In the genomic region with DNA sequence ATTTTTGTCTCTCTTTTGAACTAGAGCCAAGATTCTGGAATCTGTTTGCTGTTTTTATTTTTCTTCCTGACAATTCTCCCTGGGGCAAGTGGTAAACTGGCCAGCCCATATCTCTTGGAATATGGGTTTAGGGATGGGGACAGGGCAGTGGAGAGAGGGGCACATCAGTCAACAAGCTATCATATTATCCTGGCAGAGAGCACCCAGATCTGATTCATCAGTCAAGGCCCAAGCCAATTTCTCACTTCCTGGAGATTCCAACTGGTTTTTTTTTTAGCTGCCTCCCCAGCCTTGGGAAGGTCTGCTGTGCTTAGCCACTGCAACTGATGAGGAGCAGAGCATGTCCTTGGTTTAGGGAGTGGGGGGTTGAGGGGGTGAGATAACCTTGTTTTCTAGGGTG, we compare ENCODE assay signal across 1 cellular context.
A peak's percentile ranks its signal among the peaks of the same experiment; 100 is the strongest.
TF ChIP-seq lines count a peak whose summit lies in the region.

No MANE protein-coding gene starts in this region.

TF ChIP-seq in HEK293, 187 proteins besides CTCF, POLR2A, EP300 and RAD21 (continued from another document):
- TF ChIP-seq, protein P1, sequence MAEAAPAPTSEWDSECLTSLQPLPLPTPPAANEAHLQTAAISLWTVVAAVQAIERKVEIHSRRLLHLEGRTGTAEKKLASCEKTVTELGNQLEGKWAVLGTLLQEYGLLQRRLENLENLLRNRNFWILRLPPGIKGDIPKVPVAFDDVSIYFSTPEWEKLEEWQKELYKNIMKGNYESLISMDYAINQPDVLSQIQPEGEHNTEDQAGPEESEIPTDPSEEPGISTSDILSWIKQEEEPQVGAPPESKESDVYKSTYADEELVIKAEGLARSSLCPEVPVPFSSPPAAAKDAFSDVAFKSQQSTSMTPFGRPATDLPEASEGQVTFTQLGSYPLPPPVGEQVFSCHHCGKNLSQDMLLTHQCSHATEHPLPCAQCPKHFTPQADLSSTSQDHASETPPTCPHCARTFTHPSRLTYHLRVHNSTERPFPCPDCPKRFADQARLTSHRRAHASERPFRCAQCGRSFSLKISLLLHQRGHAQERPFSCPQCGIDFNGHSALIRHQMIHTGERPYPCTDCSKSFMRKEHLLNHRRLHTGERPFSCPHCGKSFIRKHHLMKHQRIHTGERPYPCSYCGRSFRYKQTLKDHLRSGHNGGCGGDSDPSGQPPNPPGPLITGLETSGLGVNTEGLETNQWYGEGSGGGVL (tag by site-specific recombination; IDR thresholded peaks at IDR 0.05) = 0 out of 2 replicates have a peak, but pooled peaks have one; percentile 14
- TF ChIP-seq GLI2 (tag by site-specific recombination; IDR thresholded peaks at IDR 0.05; ENCODE audit: borderline replicate concordance, low read depth) = no peak
- TF ChIP-seq ZNF521 (tag by site-specific recombination; IDR thresholded peaks at IDR 0.05) = no peak
- no peak for TF ChIP-seq ZNF146 (tag by site-specific recombination; IDR thresholded peaks at IDR 0.05)
- TF ChIP-seq ZFP69B (tag by site-specific recombination; IDR thresholded peaks at IDR 0.05) = no peak
- no peak for TF ChIP-seq ZNF248 (tag by site-specific recombination; IDR thresholded peaks at IDR 0.05)
- no peak for TF ChIP-seq ZNF239 (tag by site-specific recombination; IDR thresholded peaks at IDR 0.05)
- TF ChIP-seq SP2 (tag by site-specific recombination; IDR thresholded peaks at IDR 0.05) = no peak
- no peak for TF ChIP-seq ZNF76 (tag by site-specific recombination; IDR thresholded peaks at IDR 0.05; ENCODE audit: borderline replicate concordance, low read depth)
- no peak for TF ChIP-seq ZNF660 (tag by site-specific recombination; IDR thresholded peaks at IDR 0.05)
- no peak for TF ChIP-seq KLF9 (tag by site-specific recombination; IDR thresholded peaks at IDR 0.05; ENCODE audit: low read depth)
- TF ChIP-seq, protein P2, sequence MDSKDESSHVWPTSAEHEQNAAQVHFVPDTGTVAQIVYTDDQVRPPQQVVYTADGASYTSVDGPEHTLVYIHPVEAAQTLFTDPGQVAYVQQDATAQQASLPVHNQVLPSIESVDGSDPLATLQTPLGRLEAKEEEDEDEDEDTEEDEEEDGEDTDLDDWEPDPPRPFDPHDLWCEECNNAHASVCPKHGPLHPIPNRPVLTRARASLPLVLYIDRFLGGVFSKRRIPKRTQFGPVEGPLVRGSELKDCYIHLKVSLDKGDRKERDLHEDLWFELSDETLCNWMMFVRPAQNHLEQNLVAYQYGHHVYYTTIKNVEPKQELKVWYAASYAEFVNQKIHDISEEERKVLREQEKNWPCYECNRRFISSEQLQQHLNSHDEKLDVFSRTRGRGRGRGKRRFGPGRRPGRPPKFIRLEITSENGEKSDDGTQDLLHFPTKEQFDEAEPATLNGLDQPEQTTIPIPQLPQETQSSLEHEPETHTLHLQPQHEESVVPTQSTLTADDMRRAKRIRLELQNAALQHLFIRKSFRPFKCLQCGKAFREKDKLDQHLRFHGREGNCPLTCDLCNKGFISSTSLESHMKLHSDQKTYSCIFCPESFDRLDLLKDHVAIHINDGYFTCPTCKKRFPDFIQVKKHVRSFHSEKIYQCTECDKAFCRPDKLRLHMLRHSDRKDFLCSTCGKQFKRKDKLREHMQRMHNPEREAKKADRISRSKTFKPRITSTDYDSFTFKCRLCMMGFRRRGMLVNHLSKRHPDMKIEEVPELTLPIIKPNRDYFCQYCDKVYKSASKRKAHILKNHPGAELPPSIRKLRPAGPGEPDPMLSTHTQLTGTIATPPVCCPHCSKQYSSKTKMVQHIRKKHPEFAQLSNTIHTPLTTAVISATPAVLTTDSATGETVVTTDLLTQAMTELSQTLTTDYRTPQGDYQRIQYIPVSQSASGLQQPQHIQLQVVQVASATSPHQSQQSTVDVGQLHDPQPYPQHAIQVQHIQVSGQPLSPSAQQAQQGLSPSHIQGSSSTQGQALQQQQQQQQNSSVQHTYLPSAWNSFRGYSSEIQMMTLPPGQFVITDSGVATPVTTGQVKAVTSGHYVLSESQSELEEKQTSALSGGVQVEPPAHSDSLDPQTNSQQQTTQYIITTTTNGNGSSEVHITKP (tag by site-specific recombination; IDR thresholded peaks at IDR 0.05) = peak; percentile 80
